Comparison of ENCODE assay signal across 8 cellular contexts in the genomic region with DNA sequence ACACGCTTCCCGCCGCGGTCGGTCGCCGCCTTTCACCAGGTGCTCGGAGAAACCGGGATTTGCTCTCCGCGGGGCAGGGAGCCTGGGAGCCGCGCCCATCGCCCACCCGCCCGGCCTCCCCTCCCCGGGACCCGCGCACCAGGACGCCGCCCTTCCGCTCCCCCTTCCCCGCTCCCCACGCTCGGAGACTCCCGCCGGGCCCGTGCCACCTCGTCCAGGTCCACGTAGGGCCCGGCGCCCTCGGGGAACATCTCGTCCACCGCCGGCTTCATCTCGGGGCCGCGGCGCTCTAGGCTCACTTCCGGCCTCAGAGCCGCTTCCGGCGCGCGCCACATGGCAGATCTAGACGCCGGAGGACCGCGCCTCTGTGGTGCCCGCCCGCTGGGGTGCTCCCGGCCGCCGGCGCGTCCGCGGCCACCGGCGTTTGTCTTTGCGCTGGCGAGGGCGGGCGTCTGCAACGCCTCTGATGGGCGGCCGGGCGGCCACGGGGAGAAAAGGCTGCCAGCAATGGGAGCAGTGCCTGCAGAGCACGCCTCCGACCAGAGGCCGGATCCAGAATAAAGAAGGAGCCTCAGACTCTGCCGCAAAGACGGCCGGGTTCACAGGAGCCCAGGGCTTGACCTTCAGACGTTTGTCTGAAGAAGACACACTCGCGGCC. TPM values are rescaled to one million over a fixed set of nuclear protein-coding genes. Genes with fewer than 3 reads are reported as not detected.
A peak's percentile ranks its signal among the peaks of the same experiment; 100 is the strongest.
DNase-seq lines count a peak whose midpoint lies in the region; ATAC-seq and TF ChIP-seq lines count a peak whose summit lies in the region.

A gene (minus strand): TSS at position 293 of the 658 bp plus-strand sequence. CDS start 21 bp downstream, at position 272.

- H3K36me3 ChIP-seq in KOPT-K1 (ENCODE audit: insufficient read depth, low read length), result peaks cover 33% of the 10 kb centered on the region

- peak; percentile 87 for ATAC-seq in GM21786 (IDR thresholded peaks at IDR 0.05; ENCODE audit: unreplicated experiment)
- ATAC-seq in natural killer cell treated with Interleukin-12 subunit alpha and Interleukin-12 subunit beta and Interleukin-15 and Interleukin-18, amount 100 ng/mL, for 72 hours, result peak; percentile 97 to 98

- DNase-seq in DMS79 treated with DMSO at 0.1 percent for 48 hours (lab: John Stamatoyannopoulos, UW), result peak; percentile 67
- peak; percentile 89 for DNase-seq in RWPE1 (ENCODE audit: low spot score)
- DNase-seq in activated T-helper 2 cell treated with anti-CD3 and anti-CD28 coated beads, Interferon-gamma antibody, Interleukin-2, Interleukin-4, amounts not matched to agents 10 μg/mL and 5 μg/mL and 100 μg/mL, durations not matched to agents 14 hours and 24 hours and 36 hours (ENCODE audit: low spot score), result peak; percentile 81
- peak; percentile 82 for DNase-seq in fibroblast of peridontal ligament (ENCODE audit: extremely low read depth)
- peak; percentile 92 for DNase-seq in natural killer cell treated with Interleukin-12 subunit alpha and Interleukin-12 subunit beta and Interleukin-15 and Interleukin-18, amount 100 ng/mL, for 72 hours (ENCODE audit: low spot score)
- DNase-seq in stimulated activated naive CD4-positive, alpha-beta T cell (lab: John Stamatoyannopoulos, UW), result peak; percentile 57 to 86 (median 72)

- no peak for TF ChIP-seq CTCF in RWPE1 (conservative IDR thresholded peaks at IDR 0.05; ENCODE audit: low read depth)

- H3K27ac ChIP-seq in KOPT-K1 (ENCODE audit: low read depth, low read length, poor library complexity, severe bottlenecking) (peak within 1 kb of the TSS; percentile 61), RWPE1 (peak within 1 kb of the TSS; percentile 64)

- CTCF ChIA-PET in RWPE1 (lab: Yijun Ruan, JAX), result no interaction called here

- H3K27me3 Mint-ChIP-seq in activated T-helper 2 cell treated with anti-CD3 and anti-CD28 coated beads, Interferon-gamma antibody, Interleukin-2, Interleukin-4, amounts not matched to agents 10 μg/mL and 5 μg/mL and 100 μg/mL, durations not matched to agents 14 hours and 24 hours and 36 hours (ENCODE audit: low read depth), result no peaks in the 10 kb centered on the region
- H3K27me3 Mint-ChIP-seq in natural killer cell treated with Interleukin-12 subunit alpha and Interleukin-12 subunit beta and Interleukin-15 and Interleukin-18, amount 100 ng/mL, for 72 hours, result peaks cover 0 to 4% of the 10 kb centered on the region in 2 donors

- peaks cover 25% of the 10 kb centered on the region for H3K36me3 Mint-ChIP-seq in activated T-helper 2 cell treated with anti-CD3 and anti-CD28 coated beads, Interferon-gamma antibody, Interleukin-2, Interleukin-4, amounts not matched to agents 10 μg/mL and 5 μg/mL and 100 μg/mL, durations not matched to agents 14 hours and 24 hours and 36 hours (ENCODE audit: low read depth)
- peaks cover 7% of the 10 kb centered on the region for H3K36me3 Mint-ChIP-seq in natural killer cell treated with Interleukin-12 subunit alpha and Interleukin-12 subunit beta and Interleukin-15 and Interleukin-18, amount 100 ng/mL, for 72 hours

- intact Hi-C loops in activated T-helper 2 cell treated with anti-CD3 and anti-CD28 coated beads, Interferon-gamma antibody, Interleukin-2, Interleukin-4, amounts not matched to agents 10 μg/mL and 5 μg/mL and 100 μg/mL, durations not matched to agents 14 hours and 24 hours and 36 hours (cut with micrococcal nuclease), result loop anchor here (10.0 kb wide), 1 partner anchor 111 kb away; a partner anchor contains a TSS

- H3K4me3 Mint-ChIP-seq in activated T-helper 2 cell treated with anti-CD3 and anti-CD28 coated beads, Interferon-gamma antibody, Interleukin-2, Interleukin-4, amounts not matched to agents 10 μg/mL and 5 μg/mL and 100 μg/mL, durations not matched to agents 14 hours and 24 hours and 36 hours (ENCODE audit: low read depth), result peak within 1 kb of the TSS; percentile 96
- H3K4me3 Mint-ChIP-seq in natural killer cell treated with Interleukin-12 subunit alpha and Interleukin-12 subunit beta and Interleukin-15 and Interleukin-18, amount 100 ng/mL, for 72 hours, result peak within 1 kb of the TSS; percentile 99

- H3K9me3 Mint-ChIP-seq in activated T-helper 2 cell treated with anti-CD3 and anti-CD28 coated beads, Interferon-gamma antibody, Interleukin-2, Interleukin-4, amounts not matched to agents 10 μg/mL and 5 μg/mL and 100 μg/mL, durations not matched to agents 14 hours and 24 hours and 36 hours, result no peaks in the 10 kb centered on the region
- no peaks in the 10 kb centered on the region for H3K9me3 Mint-ChIP-seq in natural killer cell treated with Interleukin-12 subunit alpha and Interleukin-12 subunit beta and Interleukin-15 and Interleukin-18, amount 100 ng/mL, for 72 hours

- POLR2A ChIA-PET in RWPE1 (lab: Yijun Ruan, JAX; ENCODE audit: low non-redundant PET), result no interaction called here

- H3K27ac Mint-ChIP-seq in activated T-helper 2 cell treated with anti-CD3 and anti-CD28 coated beads, Interferon-gamma antibody, Interleukin-2, Interleukin-4, amounts not matched to agents 10 μg/mL and 5 μg/mL and 100 μg/mL, durations not matched to agents 14 hours and 24 hours and 36 hours, result peak within 1 kb of the TSS; percentile 82
- H3K27ac Mint-ChIP-seq in natural killer cell treated with Interleukin-12 subunit alpha and Interleukin-12 subunit beta and Interleukin-15 and Interleukin-18, amount 100 ng/mL, for 72 hours, result peak within 1 kb of the TSS; percentile 84 to 87

- peaks cover 17% of the 10 kb centered on the region for H3K4me1 Mint-ChIP-seq in activated T-helper 2 cell treated with anti-CD3 and anti-CD28 coated beads, Interferon-gamma antibody, Interleukin-2, Interleukin-4, amounts not matched to agents 10 μg/mL and 5 μg/mL and 100 μg/mL, durations not matched to agents 14 hours and 24 hours and 36 hours (ENCODE audit: low read depth)
- peaks cover 23 to 32% of the 10 kb centered on the region in 2 donors for H3K4me1 Mint-ChIP-seq in natural killer cell treated with Interleukin-12 subunit alpha and Interleukin-12 subunit beta and Interleukin-15 and Interleukin-18, amount 100 ng/mL, for 72 hours (ENCODE audit: low read depth in 2 of 2)

- H3K9me3 ChIP-seq in KOPT-K1 (ENCODE audit: insufficient read depth, low read length, poor library complexity, severe bottlenecking), result no peaks in the 10 kb centered on the region

RNA-seq across cellular contexts. Expression of the gene that starts here (rescaled TPM):
- 112 and 114 TPM in 2 replicates for total RNA-seq in activated T-helper 2 cell treated with anti-CD3 and anti-CD28 coated beads, Interferon-gamma antibody, Interleukin-2, Interleukin-4, amounts not matched to agents 10 μg/mL and 5 μg/mL and 100 μg/mL, durations not matched to agents 14 hours and 24 hours and 36 hours
- 100 to 1,000 TPM; 117 to 131 TPM for total RNA-seq in natural killer cell treated with Interleukin-12 subunit alpha and Interleukin-12 subunit beta and Interleukin-15 and Interleukin-18, amount 100 ng/mL, for 72 hours

Comparison
In these comparisons a context has a peak if more than half of its experiments do, and no peak if none do; other contexts are left out.
1. Peak in every context shown above with its lines: DNase-seq, ATAC-seq and H3K27ac ChIP-seq.